In the genomic region with DNA sequence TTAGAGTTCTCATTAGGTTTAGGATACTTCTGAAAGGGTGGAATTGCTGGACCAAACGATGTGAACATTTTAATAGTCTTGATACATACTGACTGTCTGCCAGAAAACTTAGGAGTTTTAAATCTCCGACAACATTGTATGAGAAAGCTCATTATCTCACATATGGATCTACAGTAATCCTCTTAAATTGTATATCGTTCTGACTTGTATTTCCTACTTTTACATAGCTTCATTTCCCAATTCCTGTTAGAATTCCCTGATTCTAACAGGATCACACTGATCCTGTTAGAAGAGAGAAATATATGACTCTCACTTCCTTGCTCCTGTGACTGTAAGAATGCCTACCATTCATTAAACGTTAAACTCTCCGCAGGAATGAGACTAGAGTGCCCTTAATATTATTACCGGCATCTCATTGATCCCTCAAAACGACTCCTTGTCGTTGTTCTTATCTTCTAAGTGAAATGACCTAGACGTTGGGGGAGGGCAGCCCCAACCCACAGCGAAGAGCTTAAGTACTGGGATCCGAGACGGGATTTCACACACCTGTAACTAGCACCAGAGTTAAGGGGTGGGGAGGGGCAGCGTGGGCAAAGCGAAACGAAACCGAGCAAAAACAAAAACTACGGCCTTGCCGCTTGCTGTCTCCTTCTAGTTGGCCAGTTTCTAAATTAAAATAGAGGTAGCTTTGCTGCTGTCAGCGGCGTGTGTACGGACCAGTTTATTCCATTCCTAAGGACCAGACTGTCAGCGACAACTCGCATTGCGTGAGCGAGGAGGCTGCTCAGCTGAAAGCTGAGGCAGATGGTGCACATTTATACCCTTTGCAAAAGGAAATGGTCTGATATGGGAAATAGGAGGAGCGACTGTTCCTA, we compare ENCODE assay signal across 8 cellular contexts. TPM values are rescaled to one million over a fixed set of nuclear protein-coding genes. Genes with fewer than 3 reads are reported as not detected.
DNase-seq lines count a peak whose midpoint lies in the region; ATAC-seq, FAIRE-seq and TF ChIP-seq lines count a peak whose summit lies in the region.

No MANE protein-coding gene starts in this region.

- CTCF ChIA-PET in HepG2 (lab: Yijun Ruan, JAX; ENCODE audit: low intra/inter-chr PET ratio, low total read pairs) = no interaction called here

- no peaks in the 10 kb centered on the region for H3K9me3 Mint-ChIP-seq in central memory CD8-positive, alpha-beta T cell

- no peaks in the 10 kb centered on the region for H3K79me2 ChIP-seq in HepG2 (ENCODE audit: insufficient read depth, low read length)

- no peak for TF ChIP-seq POLR2A in HepG2 (IDR thresholded peaks at IDR 0.05; ENCODE audit: insufficient read depth in 1 of 2, low read depth in 2 of 2, low read length in 2 of 2)

- TF ChIP-seq CTCF in BE2C (IDR thresholded peaks at IDR 0.05; ENCODE audit: low read depth, low read length) (no peak), HepG2 (CRISPR knock-in tag; IDR thresholded peaks at IDR 0.05) (no peak)

- peaks cover 10% of the 10 kb centered on the region for H3K27me3 Mint-ChIP-seq in central memory CD8-positive, alpha-beta T cell

- no peak for DNase-seq in BE2C
- DNase-seq in NCI-H774 (lab: John Stamatoyannopoulos, UW) = peak; percentile 57
- DNase-seq in central memory CD8-positive, alpha-beta T cell (ENCODE audit: low spot score in 2 of 2) = no peak
- DNase-seq in HepG2 (ENCODE audit: low spot score) = peak; percentile 0
- no peak for DNase-seq in GM03348 (ENCODE audit: low spot score)

- H3K4me2 ChIP-seq in HepG2 (ENCODE audit: low read depth, low read length) = peak overlapping the region; percentile 88

- WGBS in HepG2 (ENCODE audit: low lambda C conversion rate) = 2% methylated on average over 26 of the region's 26 CpGs

- no peak for FAIRE-seq in HepG2 (lab: Jason Lieb, UNC)

- H3K9ac ChIP-seq in HepG2 (ENCODE audit: insufficient read depth, low read depth, low read length) = peak overlapping the region; percentile 74
- H3K9ac ChIP-seq in subcutaneous abdominal adipose tissue (ENCODE audit: low read length in 5 of 5) = peak overlapping the region; percentile 85 to 99 (median 97)

- H2AFZ ChIP-seq in HepG2 (ENCODE audit: low read length) = peak overlapping the region; percentile 93

- no peaks in the 10 kb centered on the region for H3K4me1 ChIP-seq in BE2C
- peaks cover 24% of the 10 kb centered on the region for H3K4me1 ChIP-seq in HepG2 (ENCODE audit: insufficient read depth, low read length)
- peaks cover 5 to 19% (median 16%) of the 10 kb centered on the region in 5 donors for H3K4me1 ChIP-seq in subcutaneous abdominal adipose tissue (ENCODE audit: control insufficient read depth in 5 of 5, insufficient read depth in 5 of 5, low read length in 5 of 5)

- ATAC-seq in GM18508 (IDR thresholded peaks at IDR 0.05; ENCODE audit: insufficient read depth, unreplicated experiment) (peak; percentile 28), HG02943 (IDR thresholded peaks at IDR 0.05; ENCODE audit: low read depth, unreplicated experiment) (peak; percentile 41), HepG2 (peak; percentile 54)
- peak; percentile 16 for ATAC-seq in central memory CD8-positive, alpha-beta T cell (replicated peaks; ENCODE audit: extremely low read depth, poor library complexity, severe bottlenecking)

- H3K4me3 Mint-ChIP-seq in central memory CD8-positive, alpha-beta T cell = peak overlapping the region; percentile 85

- H3K27ac ChIP-seq in HepG2 (ENCODE audit: extremely low read length, insufficient read depth, low read length) = peak overlapping the region; percentile 97
- peak overlapping the region; percentile 92 for H3K27ac ChIP-seq in subcutaneous abdominal adipose tissue (ENCODE audit: low read depth, low read length)

- POLR2A ChIA-PET in HepG2 (lab: Yijun Ruan, JAX) = interaction anchor here (0.7 to 2.5 kb wide), 9 partner anchors 9 to 477 kb away, joined by 3 to 29 read pairs (median 3); a partner anchor contains a TSS

- H3K4me1 Mint-ChIP-seq in central memory CD8-positive, alpha-beta T cell = peaks cover 29% of the 10 kb centered on the region

- H3K27ac Mint-ChIP-seq in central memory CD8-positive, alpha-beta T cell (ENCODE audit: low read depth) = peak overlapping the region; percentile 94

- no peaks in the 10 kb centered on the region for H4K20me1 ChIP-seq in HepG2 (ENCODE audit: insufficient read depth, low read length)

- H3K4me3 ChIP-seq in BE2C (ENCODE audit: low read depth, low read length) = peak overlapping the region; percentile 71
- H3K4me3 ChIP-seq in HepG2 (replicated peaks in 1 of 3; ENCODE audit: insufficient read depth in 1 of 3, low read depth in 2 of 3, low read length in 3 of 3) = peak overlapping the region; percentile 62 to 77 (median 66)
- H3K4me3 ChIP-seq in subcutaneous abdominal adipose tissue (ENCODE audit: low read depth in 1 of 5, low read length in 5 of 5) = peak overlapping the region; percentile 77 to 100 (median 98)

- no peak for TF ChIP-seq RAD21 in HepG2 (CRISPR knock-in tag; IDR thresholded peaks at IDR 0.05)

- peaks cover 31% of the 10 kb centered on the region for H3K36me3 Mint-ChIP-seq in central memory CD8-positive, alpha-beta T cell (ENCODE audit: insufficient read depth)

- intact Hi-C loops in HepG2 (cut with micrococcal nuclease; ENCODE audit: unreplicated experiment) = loop anchor here (1.0 to 5.0 kb wide), 4 partner anchors 11 to 57 kb away; no protein-coding TSS in a partner anchor

- TF ChIP-seq EP300 in HepG2 (IDR thresholded peaks at IDR 0.05; ENCODE audit: low read depth in 2 of 2, low read length in 2 of 2) (no peak), HepG2 (CRISPR knock-in tag; IDR thresholded peaks at IDR 0.05; ENCODE audit: borderline replicate concordance) (no peak)

- H3K27me3 ChIP-seq in BE2C (no peaks in the 10 kb centered on the region), HepG2 (ENCODE audit: control insufficient read depth in 1 of 2, insufficient read depth in 2 of 2, low read length in 2 of 2) (no peaks in the 10 kb centered on the region; a peak in 1 of 5 replicates), subcutaneous abdominal adipose tissue (ENCODE audit: control insufficient read depth in 5 of 5, insufficient read depth in 4 of 5, low read length in 5 of 5) (no peaks in the 10 kb centered on the region)

- H3K36me3 ChIP-seq in BE2C (no peaks in the 10 kb centered on the region), HepG2 (replicated peaks in 1 of 2; ENCODE audit: control insufficient read depth in 1 of 2, insufficient read depth in 2 of 2, low read length in 2 of 2) (no peaks in the 10 kb centered on the region; a peak in 1 of 5 replicates), subcutaneous abdominal adipose tissue (ENCODE audit: control insufficient read depth in 5 of 5, insufficient read depth in 5 of 5, low read length in 5 of 5) (no peaks in the 10 kb centered on the region)

- H3K9me3 ChIP-seq in BE2C = no peaks in the 10 kb centered on the region
- no peaks in the 10 kb centered on the region for H3K9me3 ChIP-seq in HepG2 (ENCODE audit: low read length)
- H3K9me3 ChIP-seq in subcutaneous abdominal adipose tissue (ENCODE audit: control insufficient read depth in 5 of 5, low read length in 5 of 5) = no peaks in the 10 kb centered on the region

- TSS peak; percentile 96 for BruUV-seq in HepG2 (replicated peaks; lab: Mats Ljungman, UMichigan)

- in situ Hi-C loops in HepG2 (cut with HindIII; ENCODE audit: extremely low pct_ligation_motif_present, low pct_unique_long_range_greater_than_20kb) = no loop called here

TF ChIP-seq in HepG2, 621 proteins besides CTCF, POLR2A, EP300 and RAD21 (continues in another document):
- no peak for TF ChIP-seq MTF2 (CRISPR knock-in tag; IDR thresholded peaks at IDR 0.05; ENCODE audit: borderline replicate concordance)
- TF ChIP-seq, protein P1, sequence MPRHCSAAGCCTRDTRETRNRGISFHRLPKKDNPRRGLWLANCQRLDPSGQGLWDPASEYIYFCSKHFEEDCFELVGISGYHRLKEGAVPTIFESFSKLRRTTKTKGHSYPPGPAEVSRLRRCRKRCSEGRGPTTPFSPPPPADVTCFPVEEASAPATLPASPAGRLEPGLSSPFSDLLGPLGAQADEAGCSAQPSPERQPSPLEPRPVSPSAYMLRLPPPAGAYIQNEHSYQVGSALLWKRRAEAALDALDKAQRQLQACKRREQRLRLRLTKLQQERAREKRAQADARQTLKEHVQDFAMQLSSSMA (CRISPR knock-in tag; IDR thresholded peaks at IDR 0.05) = peak; percentile 1; the same call in 1 of the 2 replicates
- no peak for TF ChIP-seq ZNF484 (CRISPR knock-in tag; IDR thresholded peaks at IDR 0.05; ENCODE audit: borderline replicate concordance, low read depth)
- no peak for TF ChIP-seq RFXAP (CRISPR knock-in tag; IDR thresholded peaks at IDR 0.05; ENCODE audit: borderline replicate concordance)
- no peak for TF ChIP-seq RARG (CRISPR knock-in tag; IDR thresholded peaks at IDR 0.05; ENCODE audit: low read depth)
- 0 out of 2 replicates have a peak, but pooled peaks have one; percentile 8 for TF ChIP-seq ZNF468 (CRISPR knock-in tag; IDR thresholded peaks at IDR 0.05)
- no peak for TF ChIP-seq ZNF605 (CRISPR knock-in tag; IDR thresholded peaks at IDR 0.05)

RNA-seq across cellular contexts. Expression of a gene that starts 0.7 kb away (rescaled TPM):
- 26.2 TPM for polyA plus RNA-seq in BE2C (2012; ENCODE audit: insufficient read depth, insufficient read length, low read depth)
- 23.4 and 25.1 TPM in 2 replicates for total RNA-seq in HepG2 (2016; rRNA removed; fragmentation: Illumina TruSeq; extraction: Trizol)
- total RNA-seq in HepG2 (2016; cell fraction: cytosol; rRNA removed; fragmentation: Illumina TruSeq; extraction: Trizol; ENCODE audit: low read depth) = 3.8 and 6.2 TPM in 2 replicates
- total RNA-seq in HepG2 (2016; cell fraction: insoluble cytoplasmic fraction; rRNA removed; fragmentation: Illumina TruSeq; extraction: Trizol) = 18.5 and 22.2 TPM in 2 replicates
- 11.9 and 12.5 TPM in 2 replicates for total RNA-seq in HepG2 (2016; cell fraction: membrane; rRNA removed; fragmentation: Illumina TruSeq; extraction: Trizol)
- total RNA-seq in HepG2 (2016; cell fraction: nucleus; rRNA removed; fragmentation: Illumina TruSeq; extraction: Trizol) = 29.5 and 37.2 TPM in 2 replicates
- polyA plus RNA-seq in HepG2 (2011; rRNA removed) = 16.8 and 17.7 TPM in 2 replicates
- 8.2 and 15.0 TPM in 2 replicates for polyA plus RNA-seq in HepG2 (2011; cell fraction: cytosol; rRNA removed)
- polyA plus RNA-seq in HepG2 (2011; cell fraction: nucleus; rRNA removed) = 3.3 and 6.7 TPM in 2 replicates
- polyA plus RNA-seq in HepG2 (2012) = 22.8 and 23.5 TPM in 2 replicates
- polyA plus RNA-seq in HepG2 (2016; cell fraction: cytosol; fragmentation: Illumina TruSeq; extraction: Trizol; ENCODE audit: low read depth) = 2.4 and 3.9 TPM in 2 replicates
- 14.7 and 17.8 TPM in 2 replicates for polyA plus RNA-seq in HepG2 (2016; cell fraction: insoluble cytoplasmic fraction; fragmentation: Illumina TruSeq; extraction: Trizol; ENCODE audit: low read depth)
- polyA plus RNA-seq in HepG2 (2016; cell fraction: membrane; fragmentation: Illumina TruSeq; extraction: Trizol; ENCODE audit: low read depth) = 4.8 and 5.6 TPM in 2 replicates
- 24.5 and 24.8 TPM in 2 replicates for polyA plus RNA-seq in HepG2 (2016; cell fraction: nucleus; fragmentation: Illumina TruSeq; extraction: Trizol; ENCODE audit: insufficient read depth, low read depth)
- polyA minus RNA-seq in HepG2 (2011; rRNA and poly(A)+ RNA removed; ENCODE audit: low replicate concordance) = 6.9 and 7.6 TPM in 2 replicates
- polyA minus RNA-seq in HepG2 (2011; cell fraction: cytosol; rRNA and poly(A)+ RNA removed) = 19.3 and 25.8 TPM in 2 replicates
- polyA minus RNA-seq in HepG2 (2011; cell fraction: nucleus; rRNA and poly(A)+ RNA removed) = 23.4 and 29.3 TPM in 2 replicates

Comparison
In these comparisons a context has a peak if more than half of its experiments do, and no peak if none do; other contexts are left out.
1. DNase-seq: peak in NCI-H774 (single experiment) and HepG2 (single experiment); none in BE2C (single experiment), central memory CD8-positive, alpha-beta T cell (0 of 2) and GM03348 (single experiment).
2. Peak in every context shown above with its lines, with median percentiles within 50 percentile points of each other: H3K4me3 ChIP-seq and ATAC-seq.